ENCODE assay signal across 8 cellular contexts in genomic region chr2:96509114-96509846, GRCh38. TPM values are rescaled to one million over a fixed set of nuclear protein-coding genes. Genes with fewer than 3 reads are reported as not detected.
DNase-seq lines count a peak whose midpoint lies in the region; ATAC-seq and TF ChIP-seq lines count a peak whose summit lies in the region.

No MANE protein-coding gene starts in this region.

- DNase-seq in ELR (ENCODE audit: low read depth), result peak; percentile 92
- peak; percentile 96 for DNase-seq in H7
- DNase-seq in NCI-H1092 (lab: John Stamatoyannopoulos, UW), result peak; percentile 47
- peak; percentile 68 to 76 for DNase-seq in SW 1271 (lab: John Stamatoyannopoulos, UW)
- DNase-seq in ascending aorta (ENCODE audit: low spot score in 2 of 2), result peak; percentile 53 to 95
- DNase-seq in hepatocyte (ENCODE audit: low spot score), result peak; percentile 95
- peak; percentile 69 for DNase-seq in renal cortical epithelial cell (ENCODE audit: low read depth)

- H3K4me3 ChIP-seq in H7 (ENCODE audit: insufficient read depth, low read depth, low read length), result peak overlapping the region; percentile 10; the same call in 1 of the 2 replicates
- H3K4me3 ChIP-seq in ascending aorta, result peak overlapping the region in 1 of 2 donors; percentile 25
- H3K4me3 ChIP-seq in hepatocyte, result no peak overlapping the region

- no peak overlapping the region for H3K27ac ChIP-seq in ascending aorta
- no peak overlapping the region for H3K27ac ChIP-seq in hepatocyte

- no peaks in the 10 kb centered on the region for H4K20me1 ChIP-seq in hepatocyte (ENCODE audit: insufficient read depth, poor library complexity, severe bottlenecking)

- H3K4me2 ChIP-seq in hepatocyte, result peak overlapping the region; percentile 38

- WGBS in hepatocyte (ENCODE audit: low lambda C conversion rate, missing lambda C conversion rate), result 30% methylated on average over 30 of the region's 32 CpGs

- H3K4me1 ChIP-seq in ascending aorta (peaks cover 8 to 15% of the 10 kb centered on the region in 2 donors), hepatocyte (ENCODE audit: insufficient read depth) (peaks cover 18% of the 10 kb centered on the region)

- H3K36me3 ChIP-seq in H7 (replicated peaks; ENCODE audit: control insufficient read depth, insufficient read depth, low read length) (no peaks in the 10 kb centered on the region), ascending aorta (no peaks in the 10 kb centered on the region), hepatocyte (replicated peaks; ENCODE audit: insufficient read depth, low read depth) (no peaks in the 10 kb centered on the region)

- H3K27me3 ChIP-seq in H7 (ENCODE audit: control insufficient read depth, insufficient read depth, low read length) (peaks cover 8% of the 10 kb centered on the region), ascending aorta (no peaks in the 10 kb centered on the region), hepatocyte (no peaks in the 10 kb centered on the region)

- TF ChIP-seq CTCF in ascending aorta (IDR thresholded peaks at IDR 0.05), result peak; percentile 94 to 98 (median 96)
- TF ChIP-seq CTCF in hepatocyte (IDR thresholded peaks at IDR 0.05; ENCODE audit: poor library complexity), result peak; percentile 94

- intact Hi-C loops in ascending aorta (cut with DNase I), result loop anchor here (1.0 to 5.0 kb wide), 8 partner anchors 18 to 364 kb away; partner anchors contain the start of genes DUSP2, SNRNP200 and STARD7

- H3K9me2 ChIP-seq in hepatocyte (replicated peaks; ENCODE audit: insufficient read depth), result no peaks in the 10 kb centered on the region

- no peaks in the 10 kb centered on the region for H3K79me2 ChIP-seq in hepatocyte

- H2AFZ ChIP-seq in hepatocyte, result no peak overlapping the region

- no peak for ATAC-seq in GM18870 (IDR thresholded peaks at IDR 0.05; ENCODE audit: unreplicated experiment)

- H3K9me3 ChIP-seq in ascending aorta, result no peaks in the 10 kb centered on the region
- no peaks in the 10 kb centered on the region for H3K9me3 ChIP-seq in hepatocyte (ENCODE audit: low read depth)

RNA-seq across cellular contexts. Expression of gene NEURL3, which starts 4.1 kb away (rescaled TPM):
- 0.10 TPM in 1 of 2 replicates, not detected in the other for total RNA-seq in H7 (2014; rRNA removed; shearing (Covaris generic))
- total RNA-seq in ascending aorta (not detected), hepatocyte (6.2 and 8.1 TPM in 2 replicates), renal cortical epithelial cell (9.0 and 31.1 TPM in 2 replicates)
- polyA plus RNA-seq in hepatocyte, result 1.8 and 10.5 TPM in 2 replicates

RNA-seq across cellular contexts. Expression of gene ARID5A, which starts 27.3 kb away (rescaled TPM):
- 20.7 and 26.7 TPM in 2 replicates for total RNA-seq in H7 (2014; rRNA removed; shearing (Covaris generic))
- total RNA-seq in ascending aorta (267 TPM), hepatocyte (4.9 and 6.9 TPM in 2 replicates), renal cortical epithelial cell (3.3 and 6.6 TPM in 2 replicates)
- polyA plus RNA-seq in hepatocyte, result 11.9 and 13.3 TPM in 2 replicates
